10 cellular contexts compared by ENCODE assay signal in genomic region chr11:43736502-43737193, GRCh38. TPM values are rescaled to one million over a fixed set of nuclear protein-coding genes. Genes with fewer than 3 reads are reported as not detected.
A peak's percentile ranks its signal among the peaks of the same experiment; 100 is the strongest.
DNase-seq lines count a peak whose midpoint lies in the region; ATAC-seq, FAIRE-seq and TF ChIP-seq lines count a peak whose summit lies in the region.
"Had no signal": no experiment of that assay in that cellular context is flagged by ENCODE, and none has a peak within 500 bp of the region (broad histone marks: within the 10 kb centered on the region; RNA-seq: fewer than 3 reads in every experiment).

No MANE protein-coding gene starts in this region.

- WGBS in pancreas, 2 donors: 8 to 10% methylated on average over 5 of the region's 5 CpGs

- peak; percentile 27 for DNase-seq in EL
- peak; percentile 31 to 40 for DNase-seq in NCI-H526 (lab: John Stamatoyannopoulos, UW)
- DNase-seq in epithelial cell of esophagus (ENCODE audit: low read depth): peak; percentile 31
- no peak for DNase-seq in pancreas
- no peak for DNase-seq in mesenteric fat pad (ENCODE audit: low spot score)
- no peak for DNase-seq in NCI-H226
- DNase-seq in activated CD8-positive, alpha-beta memory T cell treated with anti-CD3 and anti-CD28 coated beads, Interleukin-2, amount 50 U/mL, for 4 hours: no peak
- no peak for DNase-seq in HEK293T (ENCODE audit: extremely low spot score)
- DNase-seq: ovary, uterus had no signal

- intact Hi-C loops in pancreas (cut with DNase I): no loop called here

- TF ChIP-seq CTCF in epithelial cell of esophagus (IDR thresholded peaks at IDR 0.05; ENCODE audit: insufficient read depth, low read depth, low read length, missing control alignments) (no peak), pancreas (IDR thresholded peaks at IDR 0.05) (no peak)

- no peaks in the 10 kb centered on the region for H3K36me3 ChIP-seq in pancreas
- H3K36me3 ChIP-seq: ovary, uterus had no signal

- H3K9me3 ChIP-seq in pancreas: no peaks in the 10 kb centered on the region
- H3K9me3 ChIP-seq: ovary, uterus had no signal

- CTCF ChIA-PET in HEK293T (lab: Yijun Ruan, JAX): no interaction called here

- H3K27ac ChIP-seq in pancreas: peak overlapping the region in 2 of 4 donors; percentile 0 to 46
- H3K27ac ChIP-seq: ovary, uterus had no signal

- no peak overlapping the region for H3K4me3 ChIP-seq in epithelial cell of esophagus (ENCODE audit: low read length)
- H3K4me3 ChIP-seq in pancreas: no peak overlapping the region
- H3K4me3 ChIP-seq: ovary, uterus had no signal

- H3K27me3 ChIP-seq in pancreas: no peaks in the 10 kb centered on the region
- H3K27me3 ChIP-seq: ovary, uterus had no signal

- peak in 3 of 4 donors; percentile 30 to 59 (median 47) for ATAC-seq in pancreas

- POLR2A ChIA-PET in HEK293T (lab: Yijun Ruan, JAX): no interaction called here

- peaks cover 5 to 30% (median 30%) of the 10 kb centered on the region in 3 donors for H3K4me1 ChIP-seq in pancreas

- FAIRE-seq in pancreas (lab: Jason Lieb, UNC): no peak

TF ChIP-seq in HEK293T, 16 proteins besides CTCF, POLR2A, EP300 and RAD21:
- no peak for TF ChIP-seq FOXA1 (IDR thresholded peaks at IDR 0.05)
- TF ChIP-seq PKNOX1 (IDR thresholded peaks at IDR 0.05): no peak
- TF ChIP-seq FOXK2 (IDR thresholded peaks at IDR 0.05): no peak
- no peak for TF ChIP-seq TARDBP (IDR thresholded peaks at IDR 0.05)
- no peak for TF ChIP-seq CTBP1 (IDR thresholded peaks at IDR 0.05; ENCODE audit: borderline replicate concordance)
- TF ChIP-seq L3MBTL2 (conservative IDR thresholded peaks at IDR 0.05): no peak
- no peak for TF ChIP-seq SP1 (IDR thresholded peaks at IDR 0.05)
- no peak for TF ChIP-seq HDGF (IDR thresholded peaks at IDR 0.05; ENCODE audit: borderline replicate concordance)
- no peak for TF ChIP-seq FOXM1 (IDR thresholded peaks at IDR 0.05; ENCODE audit: borderline replicate concordance)
- no peak for TF ChIP-seq ARNT (IDR thresholded peaks at IDR 0.05)
- no peak for TF ChIP-seq SUZ12 (IDR thresholded peaks at IDR 0.05)
- no peak for TF ChIP-seq NFRKB (IDR thresholded peaks at IDR 0.05)
- no peak for TF ChIP-seq BHLHE40 (IDR thresholded peaks at IDR 0.05; ENCODE audit: borderline replicate concordance)
- no peak for TF ChIP-seq LEF1 (IDR thresholded peaks at IDR 0.05; ENCODE audit: borderline replicate concordance)
- TF ChIP-seq ZNF384 (IDR thresholded peaks at IDR 0.05): no peak
- TF ChIP-seq ELF4 (IDR thresholded peaks at IDR 0.05): no peak
TF ChIP-seq in HEK293T: peak in this region for 0.

RNA-seq across cellular contexts. Expression of gene HSD17B12, which starts 56.1 kb away (rescaled TPM):
- total RNA-seq in pancreas (10 to 100 TPM; 24.7 to 51.9 (median 43.9) TPM), mesenteric fat pad (110 TPM)
- polyA plus RNA-seq in pancreas: 10 to 100 TPM; 21.0 to 39.1 TPM

Comparison
In these comparisons a context has a peak if more than half of its experiments do, and no peak if none do; other contexts are left out.
1. DNase-seq: peak in EL (single experiment), NCI-H526 (2 of 2) and epithelial cell of esophagus (single experiment); none in pancreas (0 of 6), mesenteric fat pad (single experiment), NCI-H226 (single experiment), activated CD8-positive, alpha-beta memory T cell treated with anti-CD3 and anti-CD28 coated beads, Interleukin-2, amount 50 U/mL, for 4 hours (single experiment) and HEK293T (single experiment).